16 cellular contexts compared by ENCODE assay signal in genomic region chr6:160393966-160394653, GRCh38. TPM values are rescaled to one million over a fixed set of nuclear protein-coding genes. Genes with fewer than 3 reads are reported as not detected.
DNase-seq lines count a peak whose midpoint lies in the region; TF ChIP-seq lines count a peak whose summit lies in the region.
"Had no signal": no experiment of that assay in that cellular context is flagged by ENCODE, and none has a peak within 500 bp of the region (broad histone marks: within the 10 kb centered on the region; RNA-seq: fewer than 3 reads in every experiment).

No MANE protein-coding gene starts in this region.

- H3F3A ChIP-seq in SK-N-SH (replicated peaks; ENCODE audit: insufficient read depth), result no peaks in the 10 kb centered on the region

- no peak overlapping the region for H3K27ac ChIP-seq in SK-N-SH (ENCODE audit: low read depth in 2 of 2, low read length in 1 of 2)
- no peak overlapping the region for H3K27ac ChIP-seq in thyroid gland
- H3K27ac ChIP-seq: parathyroid adenoma, suprapubic skin had no signal

- no peaks in the 10 kb centered on the region for H3K9me2 ChIP-seq in SK-N-SH

- BruUV-seq in Calu3 (replicated peaks; lab: Mats Ljungman, UMichigan), result no TSS peak

- no peak for TF ChIP-seq POLR2A in thyroid gland (IDR thresholded peaks at IDR 0.05)

- H3K4me3 Mint-ChIP-seq in Calu3 (ENCODE audit: low read depth, unreplicated experiment), result peak overlapping the region; percentile 17
- H3K4me3 Mint-ChIP-seq in progenitor cell of endocrine pancreas (ENCODE audit: low read depth), result no peak overlapping the region

- WGBS in SK-N-SH (ENCODE audit: low lambda C conversion rate), result 7% methylated on average over 7 of the region's 7 CpGs
- 81 to 85% methylated on average over 7 of the region's 7 CpGs for WGBS in thyroid gland, 2 donors

- H3K9me3 ChIP-seq in SK-N-SH, result no peaks in the 10 kb centered on the region
- no peaks in the 10 kb centered on the region for H3K9me3 ChIP-seq in thyroid gland
- H3K9me3 ChIP-seq: suprapubic skin had no signal

- no peak overlapping the region for H3K4me3 ChIP-seq in SK-N-SH (ENCODE audit: low read depth in 2 of 2, low read length in 1 of 2)
- no peak overlapping the region for H3K4me3 ChIP-seq in thyroid gland (replicated peaks in 1 of 3)
- H3K4me3 ChIP-seq: suprapubic skin had no signal

- H3K9ac ChIP-seq in SK-N-SH, result no peak overlapping the region
- H3K9ac ChIP-seq: parathyroid adenoma had no signal

- no peak for TF ChIP-seq RAD21 in SK-N-SH (IDR thresholded peaks at IDR 0.05; ENCODE audit: low read length)

- H3K4me1 ChIP-seq in SK-N-SH (ENCODE audit: control insufficient read depth in 1 of 2, insufficient read depth in 2 of 2, low read depth in 1 of 2, low read length in 1 of 2) (no peaks in the 10 kb centered on the region), thyroid gland (no peaks in the 10 kb centered on the region)
- H3K4me1 ChIP-seq: parathyroid adenoma had no signal

- no peaks in the 10 kb centered on the region for H3K27me3 ChIP-seq in SK-N-SH (ENCODE audit: insufficient read depth)
- no peaks in the 10 kb centered on the region for H3K27me3 ChIP-seq in thyroid gland
- H3K27me3 ChIP-seq: suprapubic skin had no signal

- H3K27me3 Mint-ChIP-seq in Calu3 (ENCODE audit: unreplicated experiment) (no peaks in the 10 kb centered on the region), progenitor cell of endocrine pancreas (no peaks in the 10 kb centered on the region)

- H3K36me3 Mint-ChIP-seq in Calu3 (ENCODE audit: insufficient read depth, unreplicated experiment) (peaks cover 13% of the 10 kb centered on the region), progenitor cell of endocrine pancreas (ENCODE audit: insufficient read depth) (no peaks in the 10 kb centered on the region)

- POLR2A ChIA-PET in SK-N-SH (lab: Yijun Ruan, JAX), result no interaction called here

- H3K27ac Mint-ChIP-seq in Calu3 (ENCODE audit: unreplicated experiment) (peak overlapping the region; percentile 95), progenitor cell of endocrine pancreas (peak overlapping the region; percentile 85)

- peak; percentile 19 for DNase-seq in Calu3
- peak; percentile 92 for DNase-seq in amniotic epithelial cell (ENCODE audit: low read depth)
- peak; percentile 22 for DNase-seq in iPS DF 4.7 (ENCODE audit: extremely low read depth, low spot score)
- DNase-seq in progenitor cell of endocrine pancreas (ENCODE audit: low spot score, unreplicated experiment), result no peak
- DNase-seq in SK-N-SH, result no peak
- DNase-seq in thyroid gland, result no peak
- DNase-seq in NCI-H2081 treated with DMSO at 0.1 percent for 48 hours (lab: John Stamatoyannopoulos, UW), result no peak
- no peak for DNase-seq in MV-4-11 (lab: John Stamatoyannopoulos, UW)
- DNase-seq: activated effector memory CD4-positive, alpha-beta T cell treated with anti-CD3 and anti-CD28 coated beads, Interleukin-2, amount 50 U/mL, for 16 hours; anterior cingulate cortex; NCI-H187 treated with DMSO at 0.1 percent for 48 hours; NCI-H526 had no signal

- H4K20me1 ChIP-seq in SK-N-SH (ENCODE audit: insufficient read depth), result no peaks in the 10 kb centered on the region

- H3K9me3 Mint-ChIP-seq in Calu3 (ENCODE audit: low read depth, unreplicated experiment) (no peaks in the 10 kb centered on the region), progenitor cell of endocrine pancreas (ENCODE audit: low read depth) (peaks cover 6% of the 10 kb centered on the region)

- CTCF ChIA-PET in Calu3 (lab: Charles Lee) (interaction anchor here (1.0 to 1.5 kb wide), 5 partner anchors 39 to 255 kb away, joined by 3 to 18 read pairs (median 3); no protein-coding TSS in a partner anchor), SK-N-SH (lab: Yijun Ruan, JAX) (no interaction called here)

- H3K4me1 Mint-ChIP-seq in Calu3 (ENCODE audit: low read depth, unreplicated experiment) (peaks cover 43% of the 10 kb centered on the region), progenitor cell of endocrine pancreas (ENCODE audit: low read depth) (peaks cover 10% of the 10 kb centered on the region)

- no peak overlapping the region for H2AFZ ChIP-seq in SK-N-SH (ENCODE audit: low read depth)
- H2AFZ ChIP-seq: parathyroid adenoma had no signal

- H3K4me2 ChIP-seq in SK-N-SH, result no peak overlapping the region

- TF ChIP-seq CTCF in Calu3 (IDR thresholded peaks at IDR 0.05; ENCODE audit: unreplicated experiment) (no peak), progenitor cell of endocrine pancreas (IDR thresholded peaks at IDR 0.05; ENCODE audit: unreplicated experiment) (no peak), SK-N-SH (IDR thresholded peaks at IDR 0.05) (no peak), thyroid gland (IDR thresholded peaks at IDR 0.05) (no peak)

- no peak for TF ChIP-seq EP300 in SK-N-SH (IDR thresholded peaks at IDR 0.05; ENCODE audit: borderline replicate concordance in 1 of 2, low read depth in 1 of 2, low read length in 1 of 2)

- intact Hi-C loops in Calu3 (cut with micrococcal nuclease; ENCODE audit: unreplicated experiment) (loop anchor here (5.0 kb wide), 3 partner anchors 47 to 257 kb away; partner anchors contain the start of gene SLC22A3), thyroid gland (cut with DNase I) (no loop called here)

- H3K36me3 ChIP-seq in SK-N-SH (replicated peaks in 1 of 2; ENCODE audit: control insufficient read depth in 1 of 2, insufficient read depth in 2 of 2, low read length in 1 of 2) (no peaks in the 10 kb centered on the region), thyroid gland (no peaks in the 10 kb centered on the region)
- H3K36me3 ChIP-seq: suprapubic skin had no signal

- no peaks in the 10 kb centered on the region for H3K79me2 ChIP-seq in SK-N-SH (ENCODE audit: insufficient read depth)
- H3K79me2 ChIP-seq: parathyroid adenoma had no signal

TF ChIP-seq in SK-N-SH, 30 proteins besides CTCF, POLR2A, EP300 and RAD21 (continues in another document):
- no peak for TF ChIP-seq GABPA (IDR thresholded peaks at IDR 0.05; ENCODE audit: low read depth)
- TF ChIP-seq MEF2A (IDR thresholded peaks at IDR 0.05; ENCODE audit: borderline replicate concordance, low read depth), result no peak
- no peak for TF ChIP-seq FOSL2 (IDR thresholded peaks at IDR 0.05; ENCODE audit: borderline replicate concordance, low read depth)
- TF ChIP-seq ELF1 (IDR thresholded peaks at IDR 0.05), result no peak
- TF ChIP-seq USF2 (IDR thresholded peaks at IDR 0.05; ENCODE audit: borderline replicate concordance, low read depth, low read length), result no peak
- no peak for TF ChIP-seq REST (IDR thresholded peaks at IDR 0.05; ENCODE audit: low read depth, low read length)
- TF ChIP-seq CHD2 (IDR thresholded peaks at IDR 0.05; ENCODE audit: low read length, partially characterized antibody), result no peak
- TF ChIP-seq RFX5 (IDR thresholded peaks at IDR 0.05; ENCODE audit: low read length), result no peak
- no peak for TF ChIP-seq ZBTB33 (IDR thresholded peaks at IDR 0.05; ENCODE audit: borderline replicate concordance, low read depth)
- TF ChIP-seq RCOR1 (IDR thresholded peaks at IDR 0.05; ENCODE audit: low read length), result no peak

RNA-seq across cellular contexts. Expression of gene SLC22A3, which starts 45.9 kb away (rescaled TPM):
- total RNA-seq in Calu3 (2022) (3.3 and 8.1 TPM in 2 replicates), progenitor cell of endocrine pancreas (1.7 and 2.3 TPM in 2 replicates), thyroid gland (1 to 10 TPM in 3 of 4 donors, under 1 TPM in 1; 0.67 to 3.9 (median 2.5) TPM)
- not detected in 2 replicates for polyA plus RNA-seq in SK-N-SH (2012; rRNA removed)
- polyA plus RNA-seq in SK-N-SH (2012; cell fraction: cytosol; rRNA removed), result not detected in 2 replicates
- polyA plus RNA-seq in SK-N-SH (2012; cell fraction: nucleus; rRNA removed), result not detected in 2 replicates
- total RNA-seq: activated CD8-positive, alpha-beta memory T cell treated with anti-CD3 and anti-CD28 coated beads for 36 hours; dermis microvascular lymphatic vessel endothelial cell had no signal

Comparison
In these comparisons a context has a peak if more than half of its experiments do, and no peak if none do; other contexts are left out.
1. DNase-seq: peak in Calu3 (single experiment), amniotic epithelial cell (single experiment) and iPS DF 4.7 (single experiment); none in progenitor cell of endocrine pancreas (single experiment), SK-N-SH (single experiment), thyroid gland (0 of 2), NCI-H2081 treated with DMSO at 0.1 percent for 48 hours (single experiment) and MV-4-11 (single experiment).